8 cellular contexts compared by ENCODE assay signal in the genomic region with DNA sequence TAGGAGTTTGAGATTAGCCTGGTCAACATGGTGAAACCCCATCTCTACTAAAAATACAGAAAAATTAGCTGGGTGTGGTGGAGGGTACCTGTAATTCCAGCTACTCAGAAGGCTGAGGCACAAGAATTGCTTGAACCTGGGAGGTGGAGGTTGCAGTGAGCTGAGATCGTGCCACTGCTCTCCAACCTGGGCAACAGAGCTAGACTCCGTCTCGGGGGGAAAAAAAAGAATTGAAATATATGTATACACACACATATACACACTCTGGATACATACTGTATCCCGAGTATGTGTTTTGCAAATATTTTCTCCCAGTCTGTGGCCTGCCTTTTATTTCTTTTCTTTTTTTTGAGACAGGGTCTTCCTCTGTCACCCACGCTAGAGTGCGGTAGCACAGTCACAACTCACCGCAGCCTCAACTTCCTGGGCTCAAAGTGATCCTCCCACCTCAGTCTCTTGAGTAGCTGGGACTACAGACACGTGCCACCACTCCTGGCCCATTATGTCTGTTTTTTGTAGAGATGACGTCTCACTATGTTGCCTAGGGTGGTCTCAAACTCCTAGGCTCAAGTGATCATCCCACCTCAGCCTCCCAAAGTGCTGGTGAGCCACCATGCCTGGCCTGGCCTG. TPM values are rescaled to one million over a fixed set of nuclear protein-coding genes. Genes with fewer than 3 reads are reported as not detected.
DNase-seq lines count a peak whose midpoint lies in the region; ATAC-seq and TF ChIP-seq lines count a peak whose summit lies in the region.
"Not testable (repeated sequence)": the region's sequence is repeated elsewhere in the genome, so short reads cannot be mapped to it uniquely, and the experiment has no call there.

No MANE protein-coding gene starts in this region.

- TF ChIP-seq CTCF in HL-60 (IDR thresholded peaks at IDR 0.05; ENCODE audit: insufficient read depth, low read length), result not testable (repeated sequence)

- H3K4me1 Mint-ChIP-seq in activated CD8-positive, alpha-beta memory T cell treated with anti-CD3 and anti-CD28 coated beads, Interleukin-2, amount 10 ng/mL, durations not matched to agents 7 days and 5 days, result peaks cover 32% of the 10 kb centered on the region
- peaks cover 37% of the 10 kb centered on the region for H3K4me1 Mint-ChIP-seq in central memory CD8-positive, alpha-beta T cell

- H3K27me3 ChIP-seq in HL-60 (ENCODE audit: insufficient read depth, poor library complexity, severe bottlenecking), result not testable (repeated sequence)

- CTCF ChIA-PET in activated CD8-positive, alpha-beta memory T cell treated with anti-CD3 and anti-CD28 coated beads, Interleukin-2, amount 10 ng/mL, durations not matched to agents 7 days and 5 days (lab: Charles Lee), result interaction anchor here (1.1 kb wide), 1 partner anchor 14 kb away, joined by 4 read pairs; no protein-coding TSS in a partner anchor

- H3K27ac ChIP-seq in HL-60 (replicated peaks), result peak overlapping the region; percentile 32

- H3K27ac Mint-ChIP-seq in activated CD8-positive, alpha-beta memory T cell treated with anti-CD3 and anti-CD28 coated beads, Interleukin-2, amount 10 ng/mL, durations not matched to agents 7 days and 5 days, result peak overlapping the region; percentile 80
- H3K27ac Mint-ChIP-seq in central memory CD8-positive, alpha-beta T cell (ENCODE audit: low read depth), result peak overlapping the region; percentile 62

- ATAC-seq in activated CD8-positive, alpha-beta memory T cell treated with anti-CD3 and anti-CD28 coated beads, Interleukin-2, amount 10 ng/mL, durations not matched to agents 7 days and 5 days, result peak; percentile 94
- peak; percentile 99 for ATAC-seq in central memory CD8-positive, alpha-beta T cell (replicated peaks; ENCODE audit: extremely low read depth, poor library complexity, severe bottlenecking)

- H3K4me3 Mint-ChIP-seq in activated CD8-positive, alpha-beta memory T cell treated with anti-CD3 and anti-CD28 coated beads, Interleukin-2, amount 10 ng/mL, durations not matched to agents 7 days and 5 days, result peak overlapping the region; percentile 34
- H3K4me3 Mint-ChIP-seq in central memory CD8-positive, alpha-beta T cell, result peak overlapping the region; percentile 55

- H3K9me3 Mint-ChIP-seq in activated CD8-positive, alpha-beta memory T cell treated with anti-CD3 and anti-CD28 coated beads, Interleukin-2, amount 10 ng/mL, durations not matched to agents 7 days and 5 days (ENCODE audit: low read depth); central memory CD8-positive, alpha-beta T cell: not testable (repeated sequence)

- DNase-seq in HL-60 (ENCODE audit: low read depth in 1 of 2, low spot score in 1 of 2), result peak in 1 of 2 experiments; percentile 52
- DNase-seq in activated CD4-positive, alpha-beta T cell treated with anti-CD3 and anti-CD28 coated beads for 1 hour, result peak; percentile 51
- peak; percentile 83 for DNase-seq in activated CD8-positive, alpha-beta memory T cell treated with anti-CD3 and anti-CD28 coated beads, Interleukin-2, amount 10 ng/mL, durations not matched to agents 7 days and 5 days
- peak; percentile 24 for DNase-seq in activated T-helper 9 cell treated with anti-CD3 and anti-CD28 coated beads, Interleukin-2, amount 50 U/mL, for 16 hours (ENCODE audit: low read depth)
- peak; percentile 25 to 47 for DNase-seq in central memory CD8-positive, alpha-beta T cell (ENCODE audit: low spot score in 2 of 2)
- DNase-seq in stimulated activated CD4-positive, alpha-beta T cell treated with anti-CD3 and anti-CD28 coated beads, Interleukin-12 subunit alpha, Interleukin-12 subunit beta, amount 100 ng/mL, for 4 hours, result peak; percentile 33
- DNase-seq in stimulated activated CD4-positive, alpha-beta T cell treated with anti-CD3 and anti-CD28 coated beads, TNF-alpha, amount 100 ng/mL, for 48 hours (ENCODE audit: low read depth in 3 of 3), result peak; percentile 17 to 43 (median 34)
- DNase-seq in stimulated activated naive CD4-positive, alpha-beta T cell (lab: John Stamatoyannopoulos, UW), result peak; percentile 37 to 79 (median 64)

- peaks cover 21% of the 10 kb centered on the region for H3K36me3 Mint-ChIP-seq in activated CD8-positive, alpha-beta memory T cell treated with anti-CD3 and anti-CD28 coated beads, Interleukin-2, amount 10 ng/mL, durations not matched to agents 7 days and 5 days
- not testable (repeated sequence) for H3K36me3 Mint-ChIP-seq in central memory CD8-positive, alpha-beta T cell (ENCODE audit: insufficient read depth)

- H3K4me3 ChIP-seq in HL-60 (replicated peaks; ENCODE audit: insufficient read depth, low read length), result not testable (repeated sequence)

- not testable (repeated sequence) for H3K27me3 Mint-ChIP-seq in activated CD8-positive, alpha-beta memory T cell treated with anti-CD3 and anti-CD28 coated beads, Interleukin-2, amount 10 ng/mL, durations not matched to agents 7 days and 5 days; central memory CD8-positive, alpha-beta T cell

RNA-seq across cellular contexts. Expression of gene ASXL1, which starts 49.1 kb away (rescaled TPM):
- total RNA-seq in activated CD8-positive, alpha-beta memory T cell treated with anti-CD3 and anti-CD28 coated beads, Interleukin-2, amount 10 ng/mL, durations not matched to agents 7 days and 5 days, result 100 to 1,000 TPM; 134 to 135 TPM
